In genomic region chr2:69180974-69181373, GRCh38 we compare ENCODE assay signal across 20 cellular contexts.
"Had no signal": no experiment of that assay in that cellular context is flagged by ENCODE, and none has a peak within 500 bp of the region (broad histone marks: within the 10 kb centered on the region; RNA-seq: fewer than 3 reads in every experiment).

No MANE protein-coding gene starts in this region.

- H3K4me3 ChIP-seq: lung, mucosa of descending colon, SJSA1, stomach, thyroid gland had no signal

- H3K36me3 Mint-ChIP-seq: natural killer cell had no signal

- ATAC-seq: activated CD4-positive, CD25-positive, alpha-beta regulatory T cell treated with anti-CD3 and anti-CD28 coated beads, Interleukin-2, amount 50 U/mL, for 24 hours; activated T-cell treated with anti-CD3 and anti-CD28 coated beads, Interleukin-2, amount 50 U/mL, for 72 hours; left cardiac atrium; mucosa of descending colon; natural killer cell; sciatic nerve had no signal

- H3K27ac ChIP-seq: SJSA1, thyroid gland had no signal

- H3K27ac Mint-ChIP-seq: activated T-cell treated with anti-CD3 and anti-CD28 coated beads, Interleukin-2, amount 50 U/mL, for 72 hours; natural killer cell; progenitor cell of endocrine pancreas; T-helper 2 cell treated with Interferon-gamma antibody and Interleukin-4, amounts not matched to agents 5 μg/mL and 100 μg/mL, for 36 hours had no signal

- H3K4me3 Mint-ChIP-seq: activated T-cell treated with anti-CD3 and anti-CD28 coated beads, Interleukin-2, amount 50 U/mL, for 72 hours; natural killer cell; T-helper 2 cell treated with Interferon-gamma antibody and Interleukin-4, amounts not matched to agents 5 μg/mL and 100 μg/mL, for 36 hours had no signal

- H3K27me3 ChIP-seq: SJSA1, stomach, thyroid gland had no signal

- H3K9me3 ChIP-seq: mucosa of descending colon, SJSA1, stomach, thyroid gland had no signal

- H3K27me3 Mint-ChIP-seq: progenitor cell of endocrine pancreas had no signal

- H3K9me3 Mint-ChIP-seq: activated T-cell treated with anti-CD3 and anti-CD28 coated beads, Interleukin-2, amount 50 U/mL, for 72 hours; natural killer cell; T-helper 2 cell treated with Interferon-gamma antibody and Interleukin-4, amounts not matched to agents 5 μg/mL and 100 μg/mL, for 36 hours had no signal

- DNase-seq: activated CD4-positive, alpha-beta T cell treated with anti-CD3 and anti-CD28 coated beads, Interleukin-2, amount 50 U/mL, for 48 hours; activated gamma-delta T cell treated with Interleukin-2 at 50 U/mL for 16 hours; activated T-cell treated with anti-CD3 and anti-CD28 coated beads, Interleukin-2, amount 50 U/mL, for 72 hours; central memory CD4-positive, alpha-beta T cell; hypothalamus; left cardiac atrium; mucosa of descending colon; natural killer cell; occipital lobe; stimulated activated CD4-positive, alpha-beta T cell treated with anti-CD3 and anti-CD28 coated beads, Interleukin-15, amount 100 ng/mL, for 24 hours; stimulated activated CD4-positive, alpha-beta T cell treated with anti-CD3 and anti-CD28 coated beads, Interleukin-4, amount 100 ng/mL, for 4 hours; stomach; SW 1271; thyroid gland had no signal
